In the genomic region with DNA sequence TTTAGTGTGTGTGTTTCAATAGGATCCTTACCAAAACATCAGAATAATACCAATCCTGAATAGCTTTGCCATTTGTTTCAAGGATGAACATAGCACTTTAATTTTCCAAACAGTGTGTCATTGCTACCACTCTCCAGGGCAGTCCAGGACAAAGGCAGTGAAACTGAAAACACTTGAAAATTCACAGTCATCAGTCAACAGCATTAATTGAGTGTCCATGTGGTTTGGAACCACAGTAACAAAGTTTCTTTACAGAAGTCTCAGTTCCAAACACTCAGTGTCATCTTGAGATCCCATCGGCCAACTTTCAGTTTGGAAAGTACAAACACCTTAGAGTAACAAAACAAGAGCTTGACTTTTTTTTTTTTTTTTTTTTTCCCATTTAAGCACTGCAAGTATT, we compare ENCODE assay signal across 10 cellular contexts.
A peak's percentile ranks its signal among the peaks of the same experiment; 100 is the strongest.
DNase-seq lines count a peak whose midpoint lies in the region; ATAC-seq and TF ChIP-seq lines count a peak whose summit lies in the region.
"Had no signal": no experiment of that assay in that cellular context is flagged by ENCODE, and none has a peak within 500 bp of the region (broad histone marks: within the 10 kb centered on the region; RNA-seq: fewer than 3 reads in every experiment).

No MANE protein-coding gene starts in this region.

- peak; percentile 14 to 79 (median 19) for DNase-seq in NCI-H1417 (lab: John Stamatoyannopoulos, UW)
- no peak for DNase-seq in NCI-H2107 (lab: John Stamatoyannopoulos, UW)
- no peak for DNase-seq in HPDE6-E6E7 (ENCODE audit: extremely low spot score)
- DNase-seq in foreskin fibroblast: no peak
- DNase-seq: immature natural killer cell had no signal

- H3K4me3 ChIP-seq in foreskin fibroblast (ENCODE audit: low read depth in 1 of 2, low read length in 2 of 2): no peak overlapping the region

- no peak for TF ChIP-seq CTCF in foreskin fibroblast (IDR thresholded peaks at IDR 0.05; ENCODE audit: low read depth, low read length)

- peak; percentile 84 for ATAC-seq in GM18861 (IDR thresholded peaks at IDR 0.05; ENCODE audit: unreplicated experiment)
- ATAC-seq in GM21447 (IDR thresholded peaks at IDR 0.05; ENCODE audit: unreplicated experiment): peak; percentile 91
- ATAC-seq in HG03060 (IDR thresholded peaks at IDR 0.05; ENCODE audit: low read depth, unreplicated experiment): peak; percentile 83
- no peak for ATAC-seq in esophagus mucosa
- ATAC-seq: Panc1 had no signal

Comparison
In these comparisons a context has a peak if more than half of its experiments do, and no peak if none do; other contexts are left out.
1. DNase-seq: peak in NCI-H1417 (3 of 3); none in NCI-H2107 (single experiment), HPDE6-E6E7 (single experiment) and foreskin fibroblast (0 of 2).